In the genomic region with DNA sequence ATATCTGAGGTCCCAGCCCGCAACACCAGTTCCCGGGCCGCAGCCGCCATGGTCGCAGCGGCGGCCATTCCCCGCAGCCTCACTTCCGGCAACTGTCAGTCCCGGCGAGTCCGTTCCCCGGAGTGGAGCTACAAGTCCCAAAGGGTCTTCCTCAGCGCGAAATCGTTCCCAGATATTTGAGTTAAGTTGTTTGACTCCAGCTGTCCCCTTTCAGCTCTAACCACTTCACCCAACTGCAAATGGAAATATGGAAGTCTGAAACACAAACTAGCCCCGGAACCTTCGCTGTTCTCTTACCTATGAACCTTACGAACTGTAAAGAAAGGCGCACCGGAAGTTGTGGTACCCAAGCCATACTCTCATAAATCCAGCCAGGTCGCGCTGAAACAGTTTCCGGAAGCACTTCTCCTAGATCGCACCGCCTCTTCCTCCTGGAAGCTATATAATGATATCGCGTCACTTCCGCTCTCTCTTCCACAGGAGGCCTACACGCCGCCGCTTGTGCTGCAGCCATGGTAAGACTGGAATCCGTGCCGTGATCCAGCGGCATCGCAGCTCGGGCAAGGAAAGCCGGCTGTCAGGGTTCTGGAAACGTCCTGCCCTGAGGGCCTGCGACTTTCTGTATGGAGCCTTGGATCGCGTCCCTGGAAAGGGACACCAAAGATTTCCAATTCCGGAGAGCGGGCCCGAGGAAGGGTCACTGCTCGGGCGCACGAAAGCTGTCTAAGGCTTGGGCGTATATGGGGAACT, we compare ENCODE assay signal across 1 cellular context.
TF ChIP-seq lines count a peak whose summit lies in the region.

A gene (plus strand): TSS at position 468 of the 750 bp plus-strand sequence. CDS start 45 bp downstream, at position 513.
A gene with protein sequence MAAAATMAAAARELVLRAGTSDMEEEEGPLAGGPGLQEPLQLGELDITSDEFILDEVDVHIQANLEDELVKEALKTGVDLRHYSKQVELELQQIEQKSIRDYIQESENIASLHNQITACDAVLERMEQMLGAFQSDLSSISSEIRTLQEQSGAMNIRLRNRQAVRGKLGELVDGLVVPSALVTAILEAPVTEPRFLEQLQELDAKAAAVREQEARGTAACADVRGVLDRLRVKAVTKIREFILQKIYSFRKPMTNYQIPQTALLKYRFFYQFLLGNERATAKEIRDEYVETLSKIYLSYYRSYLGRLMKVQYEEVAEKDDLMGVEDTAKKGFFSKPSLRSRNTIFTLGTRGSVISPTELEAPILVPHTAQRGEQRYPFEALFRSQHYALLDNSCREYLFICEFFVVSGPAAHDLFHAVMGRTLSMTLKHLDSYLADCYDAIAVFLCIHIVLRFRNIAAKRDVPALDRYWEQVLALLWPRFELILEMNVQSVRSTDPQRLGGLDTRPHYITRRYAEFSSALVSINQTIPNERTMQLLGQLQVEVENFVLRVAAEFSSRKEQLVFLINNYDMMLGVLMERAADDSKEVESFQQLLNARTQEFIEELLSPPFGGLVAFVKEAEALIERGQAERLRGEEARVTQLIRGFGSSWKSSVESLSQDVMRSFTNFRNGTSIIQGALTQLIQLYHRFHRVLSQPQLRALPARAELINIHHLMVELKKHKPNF (minus strand): TSS at position 269 of the 750 bp plus-strand sequence. CDS start 201 bp downstream, at position 68.

TF ChIP-seq in HepG2, 621 proteins besides CTCF, POLR2A, EP300 and RAD21 (continued from another document and continues in another):
- TF ChIP-seq, protein P1, sequence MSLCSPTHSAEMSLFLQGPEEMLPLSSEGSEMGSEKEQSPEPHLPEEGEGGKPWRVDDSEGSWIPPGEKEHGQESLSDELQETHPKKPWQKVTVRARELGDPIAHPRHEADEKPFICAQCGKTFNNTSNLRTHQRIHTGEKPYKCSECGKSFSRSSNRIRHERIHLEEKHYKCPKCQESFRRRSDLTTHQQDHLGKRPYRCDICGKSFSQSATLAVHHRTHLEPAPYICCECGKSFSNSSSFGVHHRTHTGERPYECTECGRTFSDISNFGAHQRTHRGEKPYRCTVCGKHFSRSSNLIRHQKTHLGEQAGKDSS (CRISPR knock-in tag; IDR thresholded peaks at IDR 0.05; ENCODE audit: borderline replicate concordance, low read depth): peak; percentile 61; the same call in 1 of the 2 replicates
- TF ChIP-seq, protein P2, sequence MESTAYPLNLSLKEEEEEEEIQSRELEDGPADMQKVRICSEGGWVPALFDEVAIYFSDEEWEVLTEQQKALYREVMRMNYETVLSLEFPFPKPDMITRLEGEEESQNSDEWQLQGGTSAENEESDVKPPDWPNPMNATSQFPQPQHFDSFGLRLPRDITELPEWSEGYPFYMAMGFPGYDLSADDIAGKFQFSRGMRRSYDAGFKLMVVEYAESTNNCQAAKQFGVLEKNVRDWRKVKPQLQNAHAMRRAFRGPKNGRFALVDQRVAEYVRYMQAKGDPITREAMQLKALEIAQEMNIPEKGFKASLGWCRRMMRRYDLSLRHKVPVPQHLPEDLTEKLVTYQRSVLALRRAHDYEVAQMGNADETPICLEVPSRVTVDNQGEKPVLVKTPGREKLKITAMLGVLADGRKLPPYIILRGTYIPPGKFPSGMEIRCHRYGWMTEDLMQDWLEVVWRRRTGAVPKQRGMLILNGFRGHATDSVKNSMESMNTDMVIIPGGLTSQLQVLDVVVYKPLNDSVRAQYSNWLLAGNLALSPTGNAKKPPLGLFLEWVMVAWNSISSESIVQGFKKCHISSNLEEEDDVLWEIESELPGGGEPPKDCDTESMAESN (CRISPR knock-in tag; conservative IDR thresholded peaks at IDR 0.05): peak; percentile 83
- TF ChIP-seq MAFK (conservative IDR thresholded peaks at IDR 0.05 in 1 of 2, IDR thresholded peaks at IDR 0.05 in 1 of 2; ENCODE audit: low read length in 2 of 2): no peak; a peak in 1 of 4 replicates
- TF ChIP-seq, protein P3, sequence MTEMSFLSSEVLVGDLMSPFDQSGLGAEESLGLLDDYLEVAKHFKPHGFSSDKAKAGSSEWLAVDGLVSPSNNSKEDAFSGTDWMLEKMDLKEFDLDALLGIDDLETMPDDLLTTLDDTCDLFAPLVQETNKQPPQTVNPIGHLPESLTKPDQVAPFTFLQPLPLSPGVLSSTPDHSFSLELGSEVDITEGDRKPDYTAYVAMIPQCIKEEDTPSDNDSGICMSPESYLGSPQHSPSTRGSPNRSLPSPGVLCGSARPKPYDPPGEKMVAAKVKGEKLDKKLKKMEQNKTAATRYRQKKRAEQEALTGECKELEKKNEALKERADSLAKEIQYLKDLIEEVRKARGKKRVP (CRISPR knock-in tag; IDR thresholded peaks at IDR 0.05): peak in 1 of 2 experiments; percentile 58; a peak in 2 of 4 replicates
- TF ChIP-seq ZNF136 (CRISPR knock-in tag; IDR thresholded peaks at IDR 0.05; ENCODE audit: low read depth): 0 out of 2 replicates have a peak, but pooled peaks have one; percentile 63
- 0 out of 2 replicates have a peak, but pooled peaks have one; percentile 34 for TF ChIP-seq CBFB (CRISPR knock-in tag; IDR thresholded peaks at IDR 0.05)
- TF ChIP-seq SETDB1 (CRISPR knock-in tag; IDR thresholded peaks at IDR 0.05; ENCODE audit: borderline replicate concordance): no peak
- TF ChIP-seq U2AF2 (IDR thresholded peaks at IDR 0.05; ENCODE audit: low read depth, low read length): no peak
- TF ChIP-seq JDP2 (CRISPR knock-in tag; IDR thresholded peaks at IDR 0.05; ENCODE audit: borderline replicate concordance): no peak
- TF ChIP-seq ZNF446 (CRISPR knock-in tag; IDR thresholded peaks at IDR 0.05): peak; percentile 65; the same call in 1 of the 2 replicates
- TF ChIP-seq, protein P4, sequence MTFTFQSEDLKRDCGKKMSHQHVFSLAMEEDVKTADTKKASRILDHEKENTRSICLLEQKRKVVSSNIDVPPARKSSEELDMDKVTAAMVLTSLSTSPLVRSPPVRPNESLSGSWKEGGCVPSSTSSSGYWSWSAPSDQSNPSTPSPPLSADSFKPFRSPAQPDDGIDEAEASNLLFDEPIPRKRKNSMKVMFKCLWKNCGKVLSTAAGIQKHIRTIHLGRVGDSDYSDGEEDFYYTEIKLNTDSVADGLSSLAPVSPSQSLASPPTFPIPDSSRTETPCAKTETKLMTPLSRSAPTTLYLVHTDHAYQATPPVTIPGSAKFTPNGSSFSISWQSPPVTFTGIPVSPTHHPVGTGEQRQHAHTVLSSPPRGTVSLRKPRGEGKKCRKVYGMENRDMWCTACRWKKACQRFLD (CRISPR knock-in tag; IDR thresholded peaks at IDR 0.05; ENCODE audit: borderline replicate concordance): peak; percentile 97
- no peak for TF ChIP-seq KAT2B (IDR thresholded peaks at IDR 0.05; ENCODE audit: borderline replicate concordance, low read depth, low read length)
- TF ChIP-seq ZNF570 (CRISPR knock-in tag; IDR thresholded peaks at IDR 0.05; ENCODE audit: borderline replicate concordance): no peak
- TF ChIP-seq, protein P5, sequence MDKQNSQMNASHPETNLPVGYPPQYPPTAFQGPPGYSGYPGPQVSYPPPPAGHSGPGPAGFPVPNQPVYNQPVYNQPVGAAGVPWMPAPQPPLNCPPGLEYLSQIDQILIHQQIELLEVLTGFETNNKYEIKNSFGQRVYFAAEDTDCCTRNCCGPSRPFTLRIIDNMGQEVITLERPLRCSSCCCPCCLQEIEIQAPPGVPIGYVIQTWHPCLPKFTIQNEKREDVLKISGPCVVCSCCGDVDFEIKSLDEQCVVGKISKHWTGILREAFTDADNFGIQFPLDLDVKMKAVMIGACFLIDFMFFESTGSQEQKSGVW (CRISPR knock-in tag; IDR thresholded peaks at IDR 0.05; ENCODE audit: borderline replicate concordance): no peak; the same call in 1 of the 2 replicates
- peak; percentile 99 for TF ChIP-seq CREM (IDR thresholded peaks at IDR 0.05)
- no peak for TF ChIP-seq CREM (CRISPR knock-in tag; IDR thresholded peaks at IDR 0.05)
- TF ChIP-seq ZNF768 (CRISPR knock-in tag; IDR thresholded peaks at IDR 0.05): no peak; the same call in none of the 2 replicates
- TF ChIP-seq ZSCAN22 (CRISPR knock-in tag; IDR thresholded peaks at IDR 0.05): peak; percentile 47
- TF ChIP-seq, protein P6, sequence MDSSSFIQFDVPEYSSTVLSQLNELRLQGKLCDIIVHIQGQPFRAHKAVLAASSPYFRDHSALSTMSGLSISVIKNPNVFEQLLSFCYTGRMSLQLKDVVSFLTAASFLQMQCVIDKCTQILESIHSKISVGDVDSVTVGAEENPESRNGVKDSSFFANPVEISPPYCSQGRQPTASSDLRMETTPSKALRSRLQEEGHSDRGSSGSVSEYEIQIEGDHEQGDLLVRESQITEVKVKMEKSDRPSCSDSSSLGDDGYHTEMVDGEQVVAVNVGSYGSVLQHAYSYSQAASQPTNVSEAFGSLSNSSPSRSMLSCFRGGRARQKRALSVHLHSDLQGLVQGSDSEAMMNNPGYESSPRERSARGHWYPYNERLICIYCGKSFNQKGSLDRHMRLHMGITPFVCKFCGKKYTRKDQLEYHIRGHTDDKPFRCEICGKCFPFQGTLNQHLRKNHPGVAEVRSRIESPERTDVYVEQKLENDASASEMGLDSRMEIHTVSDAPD (CRISPR knock-in tag; IDR thresholded peaks at IDR 0.05): peak; percentile 86
- TF ChIP-seq REPIN1 (CRISPR knock-in tag; IDR thresholded peaks at IDR 0.05; ENCODE audit: borderline replicate concordance, low read depth): peak; percentile 69
- TF ChIP-seq, protein P7, sequence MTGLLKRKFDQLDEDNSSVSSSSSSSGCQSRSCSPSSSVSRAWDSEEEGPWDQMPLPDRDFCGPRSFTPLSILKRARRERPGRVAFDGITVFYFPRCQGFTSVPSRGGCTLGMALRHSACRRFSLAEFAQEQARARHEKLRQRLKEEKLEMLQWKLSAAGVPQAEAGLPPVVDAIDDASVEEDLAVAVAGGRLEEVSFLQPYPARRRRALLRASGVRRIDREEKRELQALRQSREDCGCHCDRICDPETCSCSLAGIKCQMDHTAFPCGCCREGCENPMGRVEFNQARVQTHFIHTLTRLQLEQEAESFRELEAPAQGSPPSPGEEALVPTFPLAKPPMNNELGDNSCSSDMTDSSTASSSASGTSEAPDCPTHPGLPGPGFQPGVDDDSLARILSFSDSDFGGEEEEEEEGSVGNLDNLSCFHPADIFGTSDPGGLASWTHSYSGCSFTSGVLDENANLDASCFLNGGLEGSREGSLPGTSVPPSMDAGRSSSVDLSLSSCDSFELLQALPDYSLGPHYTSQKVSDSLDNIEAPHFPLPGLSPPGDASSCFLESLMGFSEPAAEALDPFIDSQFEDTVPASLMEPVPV (CRISPR knock-in tag; IDR thresholded peaks at IDR 0.05): peak; percentile 88; the same call in 1 of the 2 replicates
- TF ChIP-seq, protein P8, sequence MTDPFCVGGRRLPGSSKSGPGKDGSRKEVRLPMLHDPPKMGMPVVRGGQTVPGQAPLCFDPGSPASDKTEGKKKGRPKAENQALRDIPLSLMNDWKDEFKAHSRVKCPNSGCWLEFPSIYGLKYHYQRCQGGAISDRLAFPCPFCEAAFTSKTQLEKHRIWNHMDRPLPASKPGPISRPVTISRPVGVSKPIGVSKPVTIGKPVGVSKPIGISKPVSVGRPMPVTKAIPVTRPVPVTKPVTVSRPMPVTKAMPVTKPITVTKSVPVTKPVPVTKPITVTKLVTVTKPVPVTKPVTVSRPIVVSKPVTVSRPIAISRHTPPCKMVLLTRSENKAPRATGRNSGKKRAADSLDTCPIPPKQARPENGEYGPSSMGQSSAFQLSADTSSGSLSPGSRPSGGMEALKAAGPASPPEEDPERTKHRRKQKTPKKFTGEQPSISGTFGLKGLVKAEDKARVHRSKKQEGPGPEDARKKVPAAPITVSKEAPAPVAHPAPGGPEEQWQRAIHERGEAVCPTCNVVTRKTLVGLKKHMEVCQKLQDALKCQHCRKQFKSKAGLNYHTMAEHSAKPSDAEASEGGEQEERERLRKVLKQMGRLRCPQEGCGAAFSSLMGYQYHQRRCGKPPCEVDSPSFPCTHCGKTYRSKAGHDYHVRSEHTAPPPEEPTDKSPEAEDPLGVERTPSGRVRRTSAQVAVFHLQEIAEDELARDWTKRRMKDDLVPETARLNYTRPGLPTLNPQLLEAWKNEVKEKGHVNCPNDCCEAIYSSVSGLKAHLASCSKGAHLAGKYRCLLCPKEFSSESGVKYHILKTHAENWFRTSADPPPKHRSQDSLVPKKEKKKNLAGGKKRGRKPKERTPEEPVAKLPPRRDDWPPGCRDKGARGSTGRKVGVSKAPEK (CRISPR knock-in tag; IDR thresholded peaks at IDR 0.05; ENCODE audit: borderline replicate concordance): 0 out of 2 replicates have a peak, but pooled peaks have one; percentile 70
- 0 out of 2 replicates have a peak, but pooled peaks have one; percentile 40 for TF ChIP-seq RBAK (CRISPR knock-in tag; IDR thresholded peaks at IDR 0.05)
- peak; percentile 71; the same call in 1 of the 2 replicates for TF ChIP-seq ZNF572 (CRISPR knock-in tag; IDR thresholded peaks at IDR 0.05)
- TF ChIP-seq NBN (conservative IDR thresholded peaks at IDR 0.05): no peak
- peak; percentile 57; the same call in 1 of the 2 replicates for TF ChIP-seq GZF1 (CRISPR knock-in tag; IDR thresholded peaks at IDR 0.05)
- TF ChIP-seq ZSCAN9 (CRISPR knock-in tag; IDR thresholded peaks at IDR 0.05; ENCODE audit: borderline replicate concordance): peak; percentile 96
- TF ChIP-seq, protein P9, sequence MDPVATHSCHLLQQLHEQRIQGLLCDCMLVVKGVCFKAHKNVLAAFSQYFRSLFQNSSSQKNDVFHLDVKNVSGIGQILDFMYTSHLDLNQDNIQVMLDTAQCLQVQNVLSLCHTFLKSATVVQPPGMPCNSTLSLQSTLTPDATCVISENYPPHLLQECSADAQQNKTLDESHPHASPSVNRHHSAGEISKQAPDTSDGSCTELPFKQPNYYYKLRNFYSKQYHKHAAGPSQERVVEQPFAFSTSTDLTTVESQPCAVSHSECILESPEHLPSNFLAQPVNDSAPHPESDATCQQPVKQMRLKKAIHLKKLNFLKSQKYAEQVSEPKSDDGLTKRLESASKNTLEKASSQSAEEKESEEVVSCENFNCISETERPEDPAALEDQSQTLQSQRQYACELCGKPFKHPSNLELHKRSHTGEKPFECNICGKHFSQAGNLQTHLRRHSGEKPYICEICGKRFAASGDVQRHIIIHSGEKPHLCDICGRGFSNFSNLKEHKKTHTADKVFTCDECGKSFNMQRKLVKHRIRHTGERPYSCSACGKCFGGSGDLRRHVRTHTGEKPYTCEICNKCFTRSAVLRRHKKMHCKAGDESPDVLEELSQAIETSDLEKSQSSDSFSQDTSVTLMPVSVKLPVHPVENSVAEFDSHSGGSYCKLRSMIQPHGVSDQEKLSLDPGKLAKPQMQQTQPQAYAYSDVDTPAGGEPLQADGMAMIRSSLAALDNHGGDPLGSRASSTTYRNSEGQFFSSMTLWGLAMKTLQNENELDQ (CRISPR knock-in tag; IDR thresholded peaks at IDR 0.05; ENCODE audit: borderline replicate concordance): peak; percentile 68; the same call in 1 of the 2 replicates
- TF ChIP-seq MYC (CRISPR knock-in tag; IDR thresholded peaks at IDR 0.05; ENCODE audit: borderline replicate concordance): peak; percentile 99
- TF ChIP-seq, protein P10, sequence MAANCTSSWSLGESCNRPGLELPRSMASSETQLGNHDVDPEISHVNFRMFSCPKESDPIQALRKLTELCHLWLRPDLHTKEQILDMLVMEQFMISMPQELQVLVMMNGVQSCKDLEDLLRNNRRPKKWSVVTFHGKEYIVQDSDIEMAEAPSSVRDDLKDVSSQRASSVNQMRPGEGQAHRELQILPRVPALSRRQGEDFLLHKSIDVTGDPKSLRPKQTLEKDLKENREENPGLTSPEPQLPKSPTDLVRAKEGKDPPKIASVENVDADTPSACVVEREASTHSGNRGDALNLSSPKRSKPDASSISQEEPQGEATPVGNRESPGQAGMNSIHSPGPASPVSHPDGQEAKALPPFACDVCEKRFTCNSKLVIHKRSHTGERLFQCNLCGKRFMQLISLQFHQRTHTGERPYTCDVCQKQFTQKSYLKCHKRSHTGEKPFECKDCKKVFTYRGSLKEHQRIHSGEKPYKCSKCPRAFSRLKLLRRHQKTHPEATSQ (CRISPR knock-in tag; IDR thresholded peaks at IDR 0.05; ENCODE audit: borderline replicate concordance): peak; percentile 85
- peak; percentile 83 for TF ChIP-seq ZNF883 (CRISPR knock-in tag; IDR thresholded peaks at IDR 0.05; ENCODE audit: not compliant biosample characterization)
- TF ChIP-seq KDM3A (CRISPR knock-in tag; IDR thresholded peaks at IDR 0.05; ENCODE audit: low read depth): peak; percentile 89
- 0 out of 2 replicates have a peak, but pooled peaks have one; percentile 43 for TF ChIP-seq JUN (CRISPR knock-in tag; IDR thresholded peaks at IDR 0.05)
- no peak for TF ChIP-seq NCOA5 (CRISPR knock-in tag; IDR thresholded peaks at IDR 0.05)
- TF ChIP-seq ZNF670 (CRISPR knock-in tag; IDR thresholded peaks at IDR 0.05; ENCODE audit: borderline replicate concordance): peak; percentile 93
